8 cellular contexts compared by ENCODE assay signal in genomic region chr10:49300140-49300974, GRCh38. TPM values are rescaled to one million over a fixed set of nuclear protein-coding genes. Genes with fewer than 3 reads are reported as not detected.
DNase-seq lines count a peak whose midpoint lies in the region; ATAC-seq and TF ChIP-seq lines count a peak whose summit lies in the region.

No MANE protein-coding gene starts in this region.

- H3K27ac Mint-ChIP-seq in activated B cell treated with CpG ODN at 0.5 μM for 24 hours: no peak overlapping the region

- POLR2A ChIA-PET in activated B cell treated with CpG ODN at 0.5 μM for 24 hours (lab: Charles Lee) (no interaction called here), RWPE1 (lab: Yijun Ruan, JAX; ENCODE audit: low non-redundant PET) (no interaction called here)

- H3K4me3 Mint-ChIP-seq in activated B cell treated with CpG ODN at 0.5 μM for 24 hours: no peak overlapping the region

- H3K9me3 Mint-ChIP-seq in activated B cell treated with CpG ODN at 0.5 μM for 24 hours: no peaks in the 10 kb centered on the region

- TF ChIP-seq CTCF in activated B cell treated with CpG ODN at 0.5 μM for 24 hours (IDR thresholded peaks at IDR 0.05): no peak
- no peak for TF ChIP-seq CTCF in RWPE1 (conservative IDR thresholded peaks at IDR 0.05; ENCODE audit: low read depth)

- DNase-seq in activated B cell treated with CpG ODN at 0.5 μM for 24 hours (no peak), retina (peak; percentile 15), hippocampal formation (lab: John Stamatoyannopoulos, UW) (no peak), RWPE1 (ENCODE audit: low spot score) (no peak), HuH-7.5 (ENCODE audit: low spot score) (no peak), NCI-H2107 treated with DMSO at 0.1 percent for 48 hours (lab: John Stamatoyannopoulos, UW; ENCODE audit: unreplicated experiment) (no peak)

- H3K27me3 Mint-ChIP-seq in activated B cell treated with CpG ODN at 0.5 μM for 24 hours: no peaks in the 10 kb centered on the region

- no peaks in the 10 kb centered on the region for H3K36me3 Mint-ChIP-seq in activated B cell treated with CpG ODN at 0.5 μM for 24 hours (ENCODE audit: low read depth)

- H3K27ac ChIP-seq in RWPE1: no peak overlapping the region

- intact Hi-C loops in activated B cell treated with CpG ODN at 0.5 μM for 24 hours (cut with micrococcal nuclease): loop anchor here (5.0 to 10.0 kb wide), 2 partner anchors 52 to 316 kb away; no protein-coding TSS in a partner anchor

- CTCF ChIA-PET in activated B cell treated with CpG ODN at 0.5 μM for 24 hours (lab: Charles Lee) (no interaction called here), RWPE1 (lab: Yijun Ruan, JAX) (no interaction called here)

- ATAC-seq in GM19397 (IDR thresholded peaks at IDR 0.05; ENCODE audit: unreplicated experiment): peak; percentile 69
- ATAC-seq in HG03095 (IDR thresholded peaks at IDR 0.05; ENCODE audit: unreplicated experiment): peak; percentile 66
- ATAC-seq in activated B cell treated with CpG ODN at 0.5 μM for 24 hours (ENCODE audit: low read depth): peak; percentile 10

- peaks cover 23% of the 10 kb centered on the region for H3K4me1 Mint-ChIP-seq in activated B cell treated with CpG ODN at 0.5 μM for 24 hours

RNA-seq across cellular contexts. Expression of gene C10orf71, which starts 1.4 kb away (rescaled TPM):
- not detected in 2 replicates for total RNA-seq in activated B cell treated with CpG ODN at 0.5 μM for 24 hours

Comparison
In these comparisons a context has a peak if more than half of its experiments do, and no peak if none do; other contexts are left out.
1. ATAC-seq: peak in every context shown above with its lines; median percentile 69 in GM19397; 66 in HG03095; 10 in activated B cell treated with CpG ODN at 0.5 μM for 24 hours.